Comparison of ENCODE assay signal across 8 cellular contexts in the genomic region with DNA sequence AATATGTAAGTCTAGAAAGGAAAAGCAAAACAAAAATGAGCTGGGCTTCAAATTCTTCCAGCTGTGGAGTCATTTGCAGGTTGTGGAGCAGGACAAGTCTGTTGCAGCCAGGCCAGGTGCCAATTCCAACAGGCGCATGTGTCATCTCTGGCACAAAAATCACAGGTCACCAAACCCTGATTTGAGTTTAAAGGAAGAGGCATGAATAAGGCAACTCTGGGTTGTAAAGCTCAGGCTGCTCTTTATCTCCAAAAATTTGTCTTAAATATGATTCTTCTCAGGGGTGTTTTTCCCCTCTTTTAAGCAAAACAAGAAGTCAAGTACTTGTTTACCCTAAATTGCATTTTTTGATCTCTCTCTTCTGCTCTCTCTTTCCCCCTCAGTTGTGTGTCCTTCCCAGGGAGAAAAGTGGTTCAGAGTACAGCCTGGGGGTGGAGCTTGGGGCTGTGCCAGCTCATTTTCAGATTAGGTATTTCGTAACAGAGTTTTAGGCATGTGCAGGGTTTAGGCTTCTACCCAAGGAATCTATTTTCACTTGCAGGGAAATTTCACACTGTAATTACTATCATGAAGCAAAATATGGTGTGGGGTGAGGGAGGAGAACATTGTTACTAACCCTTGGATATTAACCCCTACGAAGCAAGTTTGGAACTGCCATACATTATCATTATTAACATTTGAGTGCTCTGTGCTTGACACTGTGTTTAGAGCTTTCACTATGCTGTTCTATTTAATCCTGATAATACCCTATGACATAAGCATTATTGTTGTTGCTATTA. TPM values are rescaled to one million over a fixed set of nuclear protein-coding genes. Genes with fewer than 3 reads are reported as not detected.
DNase-seq lines count a peak whose midpoint lies in the region; ATAC-seq, FAIRE-seq and TF ChIP-seq lines count a peak whose summit lies in the region.

No MANE protein-coding gene starts in this region.

- no peak for FAIRE-seq in bronchial epithelial cell (lab: Jason Lieb, UNC)

- TF ChIP-seq CTCF in GM12865 (IDR thresholded peaks at IDR 0.05; ENCODE audit: insufficient read depth, low read depth, low read length, missing control alignments) (no peak), bronchial epithelial cell (IDR thresholded peaks at IDR 0.05; ENCODE audit: insufficient read depth, low read length, severe bottlenecking) (no peak), right lobe of liver (IDR thresholded peaks at IDR 0.05) (no peak)

- H3K4me3 Mint-ChIP-seq in T-helper 17 cell, result peak overlapping the region; percentile 47

- H3K4me1 Mint-ChIP-seq in T-helper 17 cell, result peaks cover 25% of the 10 kb centered on the region

- intact Hi-C loops in right lobe of liver (cut with DNase I), result no loop called here

- DNase-seq in GM12865 (ENCODE audit: low read depth), result peak; percentile 75
- peak; percentile 31 for DNase-seq in NCI-H1436 (lab: John Stamatoyannopoulos, UW)
- peak in 1 of 3 donors; percentile 17 for DNase-seq in T-helper 17 cell
- DNase-seq in bronchial epithelial cell (ENCODE audit: low read depth), result peak; percentile 84
- DNase-seq in right lobe of liver, result peak; percentile 85 to 93 (median 90)
- peak; percentile 33 to 55 for DNase-seq in stimulated activated CD8-positive, alpha-beta memory T cell treated with anti-CD3 and anti-CD28 coated beads, Interleukin-7, amount 100 ng/mL, for 48 hours (ENCODE audit: extremely low read depth in 1 of 2, low read depth in 1 of 2)
- DNase-seq in H7, result no peak
- no peak for DNase-seq in middle frontal gyrus (ENCODE audit: extremely low spot score, low spot score)

- 0% methylated on average over 3 of the region's 3 CpGs for WGBS in right lobe of liver (ENCODE audit: insufficient coverage, low coverage, low lambda C conversion rate, missing lambda C conversion rate)

- H3K36me3 Mint-ChIP-seq in T-helper 17 cell (ENCODE audit: low read depth), result no peaks in the 10 kb centered on the region

- H3K4me1 ChIP-seq in right lobe of liver, result peaks cover 0 to 18% (median 7%) of the 10 kb centered on the region in 4 donors

- peak overlapping the region; percentile 75 to 84 (median 80) for H3K27ac ChIP-seq in right lobe of liver

- no peak for TF ChIP-seq POLR2A in right lobe of liver (IDR thresholded peaks at IDR 0.05)

- H3K27me3 Mint-ChIP-seq in T-helper 17 cell, result no peaks in the 10 kb centered on the region

- ATAC-seq in T-helper 17 cell (peak; percentile 63), right lobe of liver (peak; percentile 90 to 94 (median 91))

- H3K4me3 ChIP-seq in GM12865 (ENCODE audit: low read depth, low read length) (peak overlapping the region; percentile 45), bronchial epithelial cell (ENCODE audit: low read depth, low read length) (no peak overlapping the region), right lobe of liver (peak overlapping the region in 2 of 3 donors; percentile 2 to 21), H7 (ENCODE audit: insufficient read depth, low read depth, low read length) (no peak overlapping the region)

- no peak overlapping the region for H3K27ac Mint-ChIP-seq in T-helper 17 cell

- H3K36me3 ChIP-seq in bronchial epithelial cell (ENCODE audit: control insufficient read depth, insufficient read depth, low read length) (no peaks in the 10 kb centered on the region), right lobe of liver (no peaks in the 10 kb centered on the region), H7 (replicated peaks; ENCODE audit: control insufficient read depth, insufficient read depth, low read length) (no peaks in the 10 kb centered on the region)

- H3K9me3 ChIP-seq in T-helper 17 cell (ENCODE audit: control insufficient read depth, low read length, poor library complexity, severe bottlenecking) (no peaks in the 10 kb centered on the region), right lobe of liver (no peaks in the 10 kb centered on the region)

- no peaks in the 10 kb centered on the region for H3K27me3 ChIP-seq in bronchial epithelial cell (ENCODE audit: control insufficient read depth, insufficient read depth, low read length)
- H3K27me3 ChIP-seq in right lobe of liver, result no peaks in the 10 kb centered on the region
- H3K27me3 ChIP-seq in H7 (ENCODE audit: control insufficient read depth, insufficient read depth, low read length), result no peaks in the 10 kb centered on the region

RNA-seq across cellular contexts. Expression of gene NCOA3, which starts 8.3 kb away (rescaled TPM):
- total RNA-seq in T-helper 17 cell, result 10 to 100 TPM; 55.4 to 58.2 TPM
- total RNA-seq in bronchial epithelial cell, result 25.5 and 34.1 TPM in 2 replicates
- 10 to 100 TPM; 11.2 to 15.1 (median 13.8) TPM for total RNA-seq in right lobe of liver
- total RNA-seq in H7 (2014; rRNA removed; shearing (Covaris generic)), result 10.1 and 12.8 TPM in 2 replicates

Comparison
In these comparisons a context has a peak if more than half of its experiments do, and no peak if none do; other contexts are left out.
1. DNase-seq: peak in GM12865 (single experiment), NCI-H1436 (single experiment), bronchial epithelial cell (single experiment), right lobe of liver (3 of 3) and stimulated activated CD8-positive, alpha-beta memory T cell treated with anti-CD3 and anti-CD28 coated beads, Interleukin-7, amount 100 ng/mL, for 48 hours (2 of 2); none in H7 (single experiment) and middle frontal gyrus (single experiment).
2. H3K4me3 ChIP-seq: peak in GM12865 (single experiment) and right lobe of liver (2 of 3); none in bronchial epithelial cell (single experiment) and H7 (single experiment).